1 cellular context compared by ENCODE assay signal in the genomic region with DNA sequence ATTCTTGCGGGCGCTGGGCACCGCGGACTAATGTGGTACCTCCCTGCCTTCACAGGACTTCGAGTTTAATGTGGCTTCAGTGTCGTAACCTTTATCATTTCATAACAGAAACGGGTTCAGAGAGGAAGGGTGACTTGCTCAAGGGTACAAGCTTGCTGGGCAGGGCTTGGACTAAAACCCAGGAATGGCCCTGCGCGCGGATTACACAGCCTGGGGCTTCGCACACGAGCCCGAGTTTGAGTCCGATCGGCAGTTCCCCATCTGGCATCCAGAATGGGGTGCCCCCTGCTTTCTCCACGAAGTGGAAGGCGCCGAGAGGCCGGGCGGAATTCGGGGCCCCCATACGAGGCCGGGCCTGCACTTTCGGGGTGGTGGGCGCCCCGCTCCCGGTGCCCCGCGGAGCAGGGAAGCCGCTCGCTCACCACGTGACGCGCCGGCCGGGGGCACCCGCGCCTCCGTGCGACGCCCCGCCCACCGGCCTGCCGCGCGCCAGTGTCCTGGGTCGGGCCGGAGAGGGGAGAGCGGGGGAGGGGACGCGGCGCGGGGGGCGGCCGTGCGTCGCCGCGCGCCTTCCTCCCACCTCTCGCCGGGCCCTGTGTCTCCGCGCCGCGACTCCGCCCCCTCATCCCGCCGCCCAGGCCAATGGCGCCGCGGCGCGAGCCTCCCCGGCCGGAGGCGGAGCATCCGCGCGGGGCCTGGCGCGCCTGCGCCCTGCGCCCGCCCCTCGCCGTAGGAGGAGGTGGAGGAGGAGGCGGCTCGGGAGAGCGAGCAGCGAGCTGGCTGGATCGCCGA.
TF ChIP-seq lines count a peak whose summit lies in the region.

A gene with protein sequence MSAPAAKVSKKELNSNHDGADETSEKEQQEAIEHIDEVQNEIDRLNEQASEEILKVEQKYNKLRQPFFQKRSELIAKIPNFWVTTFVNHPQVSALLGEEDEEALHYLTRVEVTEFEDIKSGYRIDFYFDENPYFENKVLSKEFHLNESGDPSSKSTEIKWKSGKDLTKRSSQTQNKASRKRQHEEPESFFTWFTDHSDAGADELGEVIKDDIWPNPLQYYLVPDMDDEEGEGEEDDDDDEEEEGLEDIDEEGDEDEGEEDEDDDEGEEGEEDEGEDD (plus strand): TSS at position 722 of the 792 bp plus-strand sequence. CDS start 361 bp downstream, outside the sequence.

TF ChIP-seq in HepG2, 621 proteins besides CTCF, POLR2A, EP300 and RAD21 (continued from another document):
- TF ChIP-seq, protein P1, sequence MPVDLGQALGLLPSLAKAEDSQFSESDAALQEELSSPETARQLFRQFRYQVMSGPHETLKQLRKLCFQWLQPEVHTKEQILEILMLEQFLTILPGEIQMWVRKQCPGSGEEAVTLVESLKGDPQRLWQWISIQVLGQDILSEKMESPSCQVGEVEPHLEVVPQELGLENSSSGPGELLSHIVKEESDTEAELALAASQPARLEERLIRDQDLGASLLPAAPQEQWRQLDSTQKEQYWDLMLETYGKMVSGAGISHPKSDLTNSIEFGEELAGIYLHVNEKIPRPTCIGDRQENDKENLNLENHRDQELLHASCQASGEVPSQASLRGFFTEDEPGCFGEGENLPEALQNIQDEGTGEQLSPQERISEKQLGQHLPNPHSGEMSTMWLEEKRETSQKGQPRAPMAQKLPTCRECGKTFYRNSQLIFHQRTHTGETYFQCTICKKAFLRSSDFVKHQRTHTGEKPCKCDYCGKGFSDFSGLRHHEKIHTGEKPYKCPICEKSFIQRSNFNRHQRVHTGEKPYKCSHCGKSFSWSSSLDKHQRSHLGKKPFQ (CRISPR knock-in tag; IDR thresholded peaks at IDR 0.05; ENCODE audit: insufficient replicate concordance), result no peak
- TF ChIP-seq ZFP1 (CRISPR knock-in tag; IDR thresholded peaks at IDR 0.05) (no peak), SNRNP70 (IDR thresholded peaks at IDR 0.05; ENCODE audit: low read depth, low read length) (no peak), MAFG (CRISPR knock-in tag; IDR thresholded peaks at IDR 0.05) (no peak), ZNF12 (CRISPR knock-in tag; IDR thresholded peaks at IDR 0.05) (no peak), KAT7 (CRISPR knock-in tag; IDR thresholded peaks at IDR 0.05; ENCODE audit: borderline replicate concordance) (no peak; the same call in 1 of the 2 replicates), HDAC2 (CRISPR knock-in tag; IDR thresholded peaks at IDR 0.05) (no peak; the same call in 1 of the 2 replicates), LRRFIP1 (CRISPR knock-in tag; conservative IDR thresholded peaks at IDR 0.05) (no peak), ZNF530 (CRISPR knock-in tag; IDR thresholded peaks at IDR 0.05; ENCODE audit: low read depth) (no peak), ZFYVE20 (CRISPR knock-in tag; IDR thresholded peaks at IDR 0.05; ENCODE audit: borderline replicate concordance, low read depth) (no peak), ZEB1 (IDR thresholded peaks at IDR 0.05; ENCODE audit: insufficient replicate concordance, low read depth) (no peak), NFYB (CRISPR knock-in tag; IDR thresholded peaks at IDR 0.05) (no peak)
- TF ChIP-seq, protein P2, sequence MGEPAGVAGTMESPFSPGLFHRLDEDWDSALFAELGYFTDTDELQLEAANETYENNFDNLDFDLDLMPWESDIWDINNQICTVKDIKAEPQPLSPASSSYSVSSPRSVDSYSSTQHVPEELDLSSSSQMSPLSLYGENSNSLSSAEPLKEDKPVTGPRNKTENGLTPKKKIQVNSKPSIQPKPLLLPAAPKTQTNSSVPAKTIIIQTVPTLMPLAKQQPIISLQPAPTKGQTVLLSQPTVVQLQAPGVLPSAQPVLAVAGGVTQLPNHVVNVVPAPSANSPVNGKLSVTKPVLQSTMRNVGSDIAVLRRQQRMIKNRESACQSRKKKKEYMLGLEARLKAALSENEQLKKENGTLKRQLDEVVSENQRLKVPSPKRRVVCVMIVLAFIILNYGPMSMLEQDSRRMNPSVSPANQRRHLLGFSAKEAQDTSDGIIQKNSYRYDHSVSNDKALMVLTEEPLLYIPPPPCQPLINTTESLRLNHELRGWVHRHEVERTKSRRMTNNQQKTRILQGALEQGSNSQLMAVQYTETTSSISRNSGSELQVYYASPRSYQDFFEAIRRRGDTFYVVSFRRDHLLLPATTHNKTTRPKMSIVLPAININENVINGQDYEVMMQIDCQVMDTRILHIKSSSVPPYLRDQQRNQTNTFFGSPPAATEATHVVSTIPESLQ (CRISPR knock-in tag; conservative IDR thresholded peaks at IDR 0.05), result no peak
- TF ChIP-seq, protein P3, sequence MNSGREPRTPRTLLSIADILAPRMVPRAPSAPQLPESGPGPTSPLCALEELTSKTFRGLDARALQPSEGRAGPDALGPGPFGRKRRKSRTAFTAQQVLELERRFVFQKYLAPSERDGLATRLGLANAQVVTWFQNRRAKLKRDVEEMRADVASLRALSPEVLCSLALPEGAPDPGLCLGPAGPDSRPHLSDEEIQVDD (CRISPR knock-in tag; IDR thresholded peaks at IDR 0.05; ENCODE audit: borderline replicate concordance), result no peak
